20 cellular contexts compared by ENCODE assay signal in genomic region chr18:51957001-51957400, GRCh38.
DNase-seq lines count a peak whose midpoint lies in the region; ATAC-seq and TF ChIP-seq lines count a peak whose summit lies in the region.
"Had no signal": no experiment of that assay in that cellular context is flagged by ENCODE, and none has a peak within 500 bp of the region (broad histone marks: within the 10 kb centered on the region; RNA-seq: fewer than 3 reads in every experiment).

No MANE protein-coding gene starts in this region.

- H3K9me3 ChIP-seq in BLaER1 (no peaks in the 10 kb centered on the region), H9 (ENCODE audit: control insufficient read depth, low read depth, low read length) (no peaks in the 10 kb centered on the region), endodermal cell (ENCODE audit: control insufficient read depth, low read length) (peaks cover 3% of the 10 kb centered on the region), iPS DF 6.9 (ENCODE audit: control insufficient read depth, insufficient read depth, low read length) (no peaks in the 10 kb centered on the region), PC-9 (ENCODE audit: insufficient read depth, low read depth) (no peaks in the 10 kb centered on the region)

- H3K4me2 ChIP-seq in BLaER1: 0 out of 2 replicates have a peak overlapping the region, but pooled peaks have one; percentile 3
- no peak overlapping the region for H3K4me2 ChIP-seq in H9 (ENCODE audit: insufficient read depth, insufficient read length, low read length)
- no peak overlapping the region for H3K4me2 ChIP-seq in PC-9

- BruUV-seq in PC-9 (replicated peaks; lab: Mats Ljungman, UMichigan): no TSS peak

- H3K4me1 ChIP-seq in BLaER1 (peaks cover 46% of the 10 kb centered on the region), H9 (ENCODE audit: insufficient read depth, low read length) (no peaks in the 10 kb centered on the region), endodermal cell (ENCODE audit: control insufficient read depth, insufficient read depth, low read length) (no peaks in the 10 kb centered on the region), iPS DF 6.9 (ENCODE audit: control insufficient read depth, insufficient read depth, low read length) (no peaks in the 10 kb centered on the region), PC-9 (replicated peaks; ENCODE audit: insufficient read depth) (no peaks in the 10 kb centered on the region)

- no peaks in the 10 kb centered on the region for H4K20me1 ChIP-seq in BLaER1
- H4K20me1 ChIP-seq in H9 (ENCODE audit: control insufficient read depth, insufficient read depth, insufficient read length): no peaks in the 10 kb centered on the region
- H4K20me1 ChIP-seq in PC-9 (ENCODE audit: insufficient read depth): no peaks in the 10 kb centered on the region
- H4K20me1 ChIP-seq: BLaER1 treated with 17β-estradiol and CSF1 and Interleukin-3, amounts not matched to agents 10 nM and 100 nM had no signal

- no peak overlapping the region for H2BK20ac ChIP-seq in H9 (ENCODE audit: low read depth, low read length, poor library complexity, severe bottlenecking)

- H3K36me3 Mint-ChIP-seq in H9 (ENCODE audit: insufficient read depth in 1 of 3, low read depth in 3 of 3): no peaks in the 10 kb centered on the region
- no peaks in the 10 kb centered on the region for H3K36me3 Mint-ChIP-seq in endodermal cell (ENCODE audit: low read depth)
- H3K36me3 Mint-ChIP-seq in activated CD4-positive, alpha-beta T cell treated with anti-CD3 and anti-CD28 coated beads for 36 hours (ENCODE audit: low read depth): no peaks in the 10 kb centered on the region
- H3K36me3 Mint-ChIP-seq: CD14-positive monocyte; CD8-positive, alpha-beta memory T cell had no signal

- CTCF ChIA-PET in activated CD4-positive, alpha-beta T cell treated with anti-CD3 and anti-CD28 coated beads for 36 hours (lab: Charles Lee): no interaction called here
- CTCF ChIA-PET in PC-9 (lab: Charles Lee): no interaction called here

- H3K4ac ChIP-seq in H9 (ENCODE audit: low read depth, low read length): no peak overlapping the region

- no peak overlapping the region for H3T11ph ChIP-seq in H9 (ENCODE audit: low read length)

- H3K4me3 ChIP-seq in BLaER1 (no peak overlapping the region), endodermal cell (ENCODE audit: low read length) (no peak overlapping the region), iPS DF 6.9 (ENCODE audit: low read length) (no peak overlapping the region), PC-9 (no peak overlapping the region)
- H3K4me3 ChIP-seq: BLaER1 treated with 17β-estradiol and CSF1 and Interleukin-3, amounts not matched to agents 10 nM and 100 nM had no signal

- no peak overlapping the region for H2BK5ac ChIP-seq in H9 (ENCODE audit: insufficient read length, low read length)

- H3K23ac ChIP-seq in H9 (ENCODE audit: insufficient read length, low read depth, low read length): no peak overlapping the region

- no peak overlapping the region for H3K56ac ChIP-seq in H9 (ENCODE audit: insufficient read length, low read depth, low read length)

- no peak overlapping the region for H2AFZ ChIP-seq in H9 (ENCODE audit: low read length)
- H2AFZ ChIP-seq in PC-9: no peak overlapping the region

- no peak overlapping the region for H2BK120ac ChIP-seq in H9 (ENCODE audit: low read depth, low read length, poor library complexity, severe bottlenecking)

- no peak overlapping the region for H3K18ac ChIP-seq in H9 (ENCODE audit: insufficient read length, low read depth, low read length)

- peak; percentile 51; the same call in 2 of the 3 replicates for TF ChIP-seq CTCF in H9 (conservative IDR thresholded peaks at IDR 0.05)
- TF ChIP-seq CTCF in endodermal cell (conservative IDR thresholded peaks at IDR 0.05): peak; percentile 65
- no peak for TF ChIP-seq CTCF in PC-9 (conservative IDR thresholded peaks at IDR 0.05)

- no peak overlapping the region for H2BK15ac ChIP-seq in H9 (ENCODE audit: low read depth, low read length)

- ATAC-seq in activated CD4-positive, alpha-beta T cell treated with anti-CD3 and anti-CD28 coated beads for 36 hours: no peak
- no peak for ATAC-seq in activated CD4-positive, CD25-positive, alpha-beta regulatory T cell treated with anti-CD3 and anti-CD28 coated beads, Interleukin-2, amount 50 U/mL, for 24 hours
- ATAC-seq: HCT116 had no signal

- H3K9ac ChIP-seq in BLaER1 (no peak overlapping the region), H9 (ENCODE audit: extremely low read depth, insufficient read length, low read length) (no peak overlapping the region), endodermal cell (ENCODE audit: extremely low read depth, low read length, poor library complexity, severe bottlenecking) (no peak overlapping the region)
- H3K9ac ChIP-seq: BLaER1 treated with 17β-estradiol and CSF1 and Interleukin-3, amounts not matched to agents 10 nM and 100 nM had no signal

- no peak overlapping the region for H3K27ac Mint-ChIP-seq in H9
- H3K27ac Mint-ChIP-seq in endodermal cell: no peak overlapping the region
- H3K27ac Mint-ChIP-seq in activated CD4-positive, alpha-beta T cell treated with anti-CD3 and anti-CD28 coated beads for 36 hours: no peak overlapping the region
- H3K27ac Mint-ChIP-seq: B cell; CD14-positive monocyte; CD4-positive, alpha-beta T cell; CD8-positive, alpha-beta memory T cell had no signal

- WGBS in H9 (ENCODE audit: extremely low coverage, insufficient read length, low lambda C conversion rate): no CpG with 5 or more reads among the region's 4 CpGs
- WGBS in endodermal cell (ENCODE audit: insufficient coverage in 1 of 2, insufficient read length in 1 of 2), 2 experiments: 75 to 93% methylated on average over 3 to 4 of the region's 4 CpGs
- no CpG with 5 or more reads among the region's 4 CpGs for WGBS in iPS DF 6.9 (ENCODE audit: insufficient coverage, insufficient read length)

- no peaks in the 10 kb centered on the region for H3K23me2 ChIP-seq in H9 (ENCODE audit: insufficient read length, low read depth, low read length, poor library complexity, severe bottlenecking)

- no peak overlapping the region for H2AK5ac ChIP-seq in H9 (ENCODE audit: insufficient read length, low read length)

- no peak overlapping the region for H2BK12ac ChIP-seq in H9 (ENCODE audit: insufficient read length, low read depth, low read length)

- H3K4me3 Mint-ChIP-seq in H9 (no peak overlapping the region), endodermal cell (no peak overlapping the region)
- H3K4me3 Mint-ChIP-seq in activated CD4-positive, alpha-beta T cell treated with anti-CD3 and anti-CD28 coated beads for 36 hours: no peak overlapping the region
- H3K4me3 Mint-ChIP-seq: B cell; CD14-positive monocyte; CD4-positive, alpha-beta T cell; CD8-positive, alpha-beta memory T cell had no signal

- no peak overlapping the region for H4K5ac ChIP-seq in H9 (ENCODE audit: insufficient read length, low read depth, low read length)

- H3K9me3 Mint-ChIP-seq in H9 (peaks cover 0 to 3% of the 10 kb centered on the region in 2 experiments; a peak in 1 of 5 replicates), endodermal cell (no peaks in the 10 kb centered on the region)
- peaks cover 2% of the 10 kb centered on the region for H3K9me3 Mint-ChIP-seq in activated CD4-positive, alpha-beta T cell treated with anti-CD3 and anti-CD28 coated beads for 36 hours (ENCODE audit: low read depth)
- H3K9me3 Mint-ChIP-seq: CD4-positive, alpha-beta T cell had no signal

- no peaks in the 10 kb centered on the region for H3K79me1 ChIP-seq in H9 (ENCODE audit: insufficient read depth, low read depth, low read length, poor library complexity, severe bottlenecking)

- intact Hi-C loops in activated CD4-positive, alpha-beta T cell treated with anti-CD3 and anti-CD28 coated beads for 36 hours (cut with DNase I, micrococcal nuclease): no loop called here
- intact Hi-C loops in PC-9 (cut with micrococcal nuclease; ENCODE audit: unreplicated experiment): no loop called here

- POLR2A ChIA-PET in activated CD4-positive, alpha-beta T cell treated with anti-CD3 and anti-CD28 coated beads for 36 hours (lab: Charles Lee): no interaction called here
- POLR2A ChIA-PET in PC-9 (lab: Charles Lee; ENCODE audit: unreplicated experiment): no interaction called here

- H3K27me3 Mint-ChIP-seq in H9 (ENCODE audit: low read depth): no peaks in the 10 kb centered on the region
- H3K27me3 Mint-ChIP-seq in endodermal cell (ENCODE audit: insufficient read depth): no peaks in the 10 kb centered on the region
- H3K27me3 Mint-ChIP-seq in activated CD4-positive, alpha-beta T cell treated with anti-CD3 and anti-CD28 coated beads for 36 hours: no peaks in the 10 kb centered on the region
- H3K27me3 Mint-ChIP-seq: B cell; CD4-positive, alpha-beta T cell; CD8-positive, alpha-beta memory T cell had no signal

- no peaks in the 10 kb centered on the region for H3K9me2 ChIP-seq in PC-9 (ENCODE audit: insufficient read depth)

- H3K27me3 ChIP-seq in BLaER1 (no peaks in the 10 kb centered on the region), H9 (ENCODE audit: insufficient read depth, low read length) (no peaks in the 10 kb centered on the region), endodermal cell (ENCODE audit: control insufficient read depth, insufficient read depth, low read length, poor library complexity, severe bottlenecking) (peaks cover 11% of the 10 kb centered on the region), iPS DF 6.9 (ENCODE audit: control insufficient read depth, insufficient read depth, low read length) (no peaks in the 10 kb centered on the region), PC-9 (ENCODE audit: insufficient read depth, low read depth) (no peaks in the 10 kb centered on the region)
- H3K27me3 ChIP-seq: BLaER1 treated with 17β-estradiol and CSF1 and Interleukin-3, amounts not matched to agents 10 nM and 100 nM had no signal

- no peaks in the 10 kb centered on the region for H3F3A ChIP-seq in PC-9 (ENCODE audit: insufficient read depth, low read depth)

- H3K14ac ChIP-seq in H9 (ENCODE audit: insufficient read depth, low read length): no peak overlapping the region

- H4K8ac ChIP-seq in H9 (replicated peaks; ENCODE audit: insufficient read length, low read depth, low read length): no peak overlapping the region

- H3K79me2 ChIP-seq in H9 (ENCODE audit: insufficient read depth, low read length): no peaks in the 10 kb centered on the region
- H3K79me2 ChIP-seq in PC-9 (ENCODE audit: low read depth): no peaks in the 10 kb centered on the region

- H3K27ac ChIP-seq in BLaER1 (no peak overlapping the region), H9 (ENCODE audit: insufficient read length, low read depth, low read length) (no peak overlapping the region), endodermal cell (ENCODE audit: low read depth, low read length) (no peak overlapping the region), iPS DF 6.9 (ENCODE audit: low read length) (no peak overlapping the region), PC-9 (no peak overlapping the region)
- H3K27ac ChIP-seq: 22Rv1; BLaER1 treated with 17β-estradiol and CSF1 and Interleukin-3, amounts not matched to agents 10 nM and 100 nM had no signal

- H3K4me1 Mint-ChIP-seq in H9: peaks cover 4 to 11% of the 10 kb centered on the region in 2 experiments; a peak in 2 of 4 replicates
- H3K4me1 Mint-ChIP-seq in endodermal cell: no peaks in the 10 kb centered on the region
- H3K4me1 Mint-ChIP-seq in activated CD4-positive, alpha-beta T cell treated with anti-CD3 and anti-CD28 coated beads for 36 hours: no peaks in the 10 kb centered on the region
- H3K4me1 Mint-ChIP-seq: B cell; CD14-positive monocyte; CD8-positive, alpha-beta memory T cell had no signal

- DNase-seq in H9 (no peak), endodermal cell (no peak), iPS DF 6.9 (ENCODE audit: low read depth, low spot score) (peak; percentile 4), H4 (ENCODE audit: low spot score) (no peak), PC-9 (no peak)
- no peak for DNase-seq in activated CD4-positive, alpha-beta T cell treated with anti-CD3 and anti-CD28 coated beads for 36 hours
- DNase-seq: Calu3; CD4-positive, alpha-beta T cell; CD8-positive, alpha-beta memory T cell; COR-L47; DMS53; DMS79 treated with DMSO at 0.1 percent for 48 hours; GF-D8 had no signal

- no peak overlapping the region for H4K91ac ChIP-seq in H9 (ENCODE audit: insufficient read length, low read depth, low read length)

- H3K36me3 ChIP-seq in BLaER1: no peaks in the 10 kb centered on the region
- H3K36me3 ChIP-seq in endodermal cell (ENCODE audit: control insufficient read depth, insufficient read depth, low read length): no peaks in the 10 kb centered on the region
- H3K36me3 ChIP-seq in iPS DF 6.9 (ENCODE audit: control insufficient read depth, insufficient read depth, low read length): no peaks in the 10 kb centered on the region
- H3K36me3 ChIP-seq in PC-9 (ENCODE audit: low read depth): no peaks in the 10 kb centered on the region
- H3K36me3 ChIP-seq: BLaER1 treated with 17β-estradiol and CSF1 and Interleukin-3, amounts not matched to agents 10 nM and 100 nM had no signal
